In genomic region chr12:117889098-117889497, GRCh38 we compare ENCODE assay signal across 23 cellular contexts.
"Had no signal": no experiment of that assay in that cellular context is flagged by ENCODE, and none has a peak within 500 bp of the region (broad histone marks: within the 10 kb centered on the region; RNA-seq: fewer than 3 reads in every experiment).

No MANE protein-coding gene starts in this region.

- H3K27me3 ChIP-seq: right atrium auricular region had no signal

- H3K36me3 ChIP-seq: prostate gland, right atrium auricular region, tibial artery had no signal

- H3K9me3 ChIP-seq: mucosa of descending colon, prostate gland, right atrium auricular region, tibial artery had no signal

- H3K9me3 Mint-ChIP-seq: activated naive CD4-positive, alpha-beta T cell treated with anti-CD3 and anti-CD28 coated beads for 36 hours; activated T-cell treated with anti-CD3 and anti-CD28 coated beads, Interleukin-2, amount 50 U/mL, for 24 hours; activated T-helper 2 cell treated with anti-CD3 and anti-CD28 coated beads, Interferon-gamma antibody, Interleukin-2, Interleukin-4, amounts not matched to agents 10 μg/mL and 5 μg/mL and 100 μg/mL, durations not matched to agents 14 hours and 24 hours and 36 hours; brain; endodermal cell; neural crest cell; WTC11 had no signal

- H3K4me3 Mint-ChIP-seq: activated CD4-positive, alpha-beta T cell treated with anti-CD3 and anti-CD28 coated beads for 36 hours; activated CD8-positive, alpha-beta T cell treated with anti-CD3 and anti-CD28 coated beads, Interleukin-2, amount 10 ng/mL, durations not matched to agents 7 days and 5 days; activated naive CD4-positive, alpha-beta T cell treated with anti-CD3 and anti-CD28 coated beads for 36 hours; activated T-cell treated with anti-CD3 and anti-CD28 coated beads, Interleukin-2, amount 50 U/mL, for 24 hours; brain; endodermal cell; neural crest cell; WTC11 had no signal

- ATAC-seq: activated CD4-positive, alpha-beta T cell treated with anti-CD3 and anti-CD28 coated beads for 36 hours; activated CD8-positive, alpha-beta T cell treated with anti-CD3 and anti-CD28 coated beads, Interleukin-2, amount 10 ng/mL, durations not matched to agents 7 days and 5 days; mucosa of descending colon; stimulated activated naive CD8-positive, alpha-beta T cell treated with anti-CD3 and anti-CD28 coated beads, Interleukin-15, Interleukin-2, amounts not matched to agents 100 U/mL and 50 U/mL, for 24 hours; WTC11 had no signal

- H3K4me3 ChIP-seq: mucosa of descending colon, prostate gland, right atrium auricular region, tibial artery had no signal

- H3K27me3 Mint-ChIP-seq: brain, naive B cell had no signal

- H3K27ac Mint-ChIP-seq: activated CD4-positive, alpha-beta T cell treated with anti-CD3 and anti-CD28 coated beads for 36 hours; activated CD8-positive, alpha-beta T cell treated with anti-CD3 and anti-CD28 coated beads, Interleukin-2, amount 10 ng/mL, durations not matched to agents 7 days and 5 days; activated naive CD4-positive, alpha-beta T cell treated with anti-CD3 and anti-CD28 coated beads for 36 hours; activated T-cell treated with anti-CD3 and anti-CD28 coated beads, Interleukin-2, amount 50 U/mL, for 24 hours; activated T-helper 2 cell treated with anti-CD3 and anti-CD28 coated beads, Interferon-gamma antibody, Interleukin-2, Interleukin-4, amounts not matched to agents 10 μg/mL and 5 μg/mL and 100 μg/mL, durations not matched to agents 14 hours and 24 hours and 36 hours; brain; endodermal cell; WTC11 had no signal

- H3K4me1 Mint-ChIP-seq: brain, endodermal cell, neural crest cell, WTC11 had no signal

- H3K36me3 Mint-ChIP-seq: brain, naive B cell, WTC11 had no signal

- H3K4me1 ChIP-seq: prostate gland, right atrium auricular region, tibial artery had no signal

- H3K27ac ChIP-seq: epithelial cell of prostate, prostate gland, right atrium auricular region, tibial artery had no signal

- FAIRE-seq: colon, urothelium cell line had no signal

- DNase-seq: activated CD4-positive, alpha-beta T cell treated with anti-CD3 and anti-CD28 coated beads for 36 hours; activated CD8-positive, alpha-beta T cell treated with anti-CD3 and anti-CD28 coated beads, Interleukin-2, amount 10 ng/mL, durations not matched to agents 7 days and 5 days; activated naive CD4-positive, alpha-beta T cell treated with anti-CD3 and anti-CD28 coated beads for 36 hours; activated T-cell treated with anti-CD3 and anti-CD28 coated beads, Interleukin-2, amount 50 U/mL, for 24 hours; caudate nucleus; endodermal cell; foreskin fibroblast; mesenchymal stem cell; mucosa of descending colon; naive B cell; stimulated activated CD4-positive, alpha-beta T cell treated with anti-CD3 and anti-CD28 coated beads, Interleukin-2, amount 100 ng/mL, for 24 hours; stimulated activated naive CD8-positive, alpha-beta T cell treated with anti-CD3 and anti-CD28 coated beads, Interleukin-15, Interleukin-2, amounts not matched to agents 100 U/mL and 50 U/mL, for 24 hours; substantia nigra; tibial artery had no signal
